ENCODE assay signal across 17 cellular contexts in genomic region chr1:215608646-215609045, GRCh38. TPM values are rescaled to one million over a fixed set of nuclear protein-coding genes. Genes with fewer than 3 reads are reported as not detected.
DNase-seq lines count a peak whose midpoint lies in the region; ATAC-seq and TF ChIP-seq lines count a peak whose summit lies in the region.
"Had no signal": no experiment of that assay in that cellular context is flagged by ENCODE, and none has a peak within 500 bp of the region (broad histone marks: within the 10 kb centered on the region; RNA-seq: fewer than 3 reads in every experiment).

No MANE protein-coding gene starts in this region.

- DNase-seq in cardiac muscle cell (ENCODE audit: low read depth in 1 of 2, low spot score in 1 of 2) (no peak), right cardiac atrium (no peak), left lung (no peak), mammary epithelial cell (no peak), ureter (ENCODE audit: low spot score) (no peak), HAP-1 (ENCODE audit: low spot score in 2 of 2) (no peak)
- DNase-seq: CD4-positive, CD25-positive, alpha-beta regulatory T cell; CD8-positive, alpha-beta memory T cell; COR-L47; DMS153; DMS79; GDM1; GOT3; H7; IMR-90 had no signal

- H3K79me2 ChIP-seq in KMS-11 (ENCODE audit: insufficient read depth, low read depth) (no peaks in the 10 kb centered on the region), mammary epithelial cell (ENCODE audit: insufficient read depth, low read length) (peaks cover 6% of the 10 kb centered on the region)

- no TSS peak for BruUV-seq in mammary epithelial cell (replicated peaks; lab: Mats Ljungman, UMichigan)

- no peak for TF ChIP-seq CTCF in cardiac muscle cell (IDR thresholded peaks at IDR 0.05; ENCODE audit: low read depth, low read length)
- TF ChIP-seq CTCF in KMS-11 (conservative IDR thresholded peaks at IDR 0.05; ENCODE audit: low read depth, low read length): no peak
- no peak for TF ChIP-seq CTCF in left lung (IDR thresholded peaks at IDR 0.05)
- no peak for TF ChIP-seq CTCF in mammary epithelial cell (conservative IDR thresholded peaks at IDR 0.05 in 1 of 2, IDR thresholded peaks at IDR 0.05 in 1 of 2; ENCODE audit: extremely low read depth in 1 of 2, insufficient read depth in 1 of 2, low read depth in 1 of 2, low read length in 2 of 2)

- CTCF ChIA-PET in mammary epithelial cell (lab: Charles Lee; ENCODE audit: low non-redundant PET): no interaction called here

- H4K20me1 ChIP-seq in KMS-11 (ENCODE audit: insufficient read depth) (no peaks in the 10 kb centered on the region), mammary epithelial cell (ENCODE audit: insufficient read depth, low read length) (no peaks in the 10 kb centered on the region)

- H3K27me3 ChIP-seq in cardiac muscle cell (no peaks in the 10 kb centered on the region), right cardiac atrium (ENCODE audit: control insufficient read depth, insufficient read depth) (no peaks in the 10 kb centered on the region), KMS-11 (ENCODE audit: insufficient read depth, low read depth) (no peaks in the 10 kb centered on the region), left lung (no peaks in the 10 kb centered on the region), mammary epithelial cell (ENCODE audit: insufficient read depth, low read length) (no peaks in the 10 kb centered on the region), HAP-1 (ENCODE audit: low read depth) (no peaks in the 10 kb centered on the region)
- H3K27me3 ChIP-seq: BLaER1 treated with 17β-estradiol and CSF1 and Interleukin-3, amounts not matched to agents 10 nM and 100 nM had no signal

- H2AFZ ChIP-seq in KMS-11 (ENCODE audit: low read depth): no peak overlapping the region
- no peak overlapping the region for H2AFZ ChIP-seq in mammary epithelial cell (ENCODE audit: low read depth, low read length)

- ATAC-seq in right cardiac atrium: no peak
- ATAC-seq in left lung: peak; percentile 29

- H3K9me3 ChIP-seq in cardiac muscle cell (ENCODE audit: low read depth) (no peaks in the 10 kb centered on the region), right cardiac atrium (ENCODE audit: control insufficient read depth, low read length) (no peaks in the 10 kb centered on the region), left lung (no peaks in the 10 kb centered on the region), mammary epithelial cell (replicated peaks; ENCODE audit: insufficient read depth, low read length) (no peaks in the 10 kb centered on the region), HAP-1 (no peaks in the 10 kb centered on the region; the same call in 1 of the 2 replicates)

- H3K4me1 ChIP-seq in cardiac muscle cell (ENCODE audit: low read depth) (peaks cover 10% of the 10 kb centered on the region), right cardiac atrium (ENCODE audit: control insufficient read depth, insufficient read depth, low read length) (no peaks in the 10 kb centered on the region), KMS-11 (ENCODE audit: low read depth, poor library complexity, severe bottlenecking) (peaks cover 13% of the 10 kb centered on the region), left lung (no peaks in the 10 kb centered on the region), mammary epithelial cell (ENCODE audit: insufficient read depth, low read length) (no peaks in the 10 kb centered on the region), HAP-1 (peaks cover 5% of the 10 kb centered on the region; the same call in 1 of the 2 replicates)

- H3K27ac ChIP-seq in cardiac muscle cell: peak overlapping the region; percentile 72
- H3K27ac ChIP-seq in right cardiac atrium (ENCODE audit: low read length): no peak overlapping the region
- H3K27ac ChIP-seq in KMS-11: no peak overlapping the region
- no peak overlapping the region for H3K27ac ChIP-seq in left lung
- no peak overlapping the region for H3K27ac ChIP-seq in mammary epithelial cell (ENCODE audit: insufficient read depth, low read depth, low read length)
- H3K27ac ChIP-seq: BLaER1 treated with 17β-estradiol and CSF1 and Interleukin-3, amounts not matched to agents 10 nM and 100 nM had no signal

- WGBS in right cardiac atrium: 85% methylated on average over 4 of the region's 4 CpGs
- WGBS in mammary epithelial cell (ENCODE audit: low coverage, missing lambda C conversion rate): 100% methylated on average over 4 of the region's 4 CpGs

- H3K9ac ChIP-seq in KMS-11: no peak overlapping the region
- no peak overlapping the region for H3K9ac ChIP-seq in mammary epithelial cell (ENCODE audit: insufficient read depth, low read length)
- H3K9ac ChIP-seq: BLaER1 treated with 17β-estradiol and CSF1 and Interleukin-3, amounts not matched to agents 10 nM and 100 nM had no signal

- dilution Hi-C loops in mammary epithelial cell (cut with HindIII; ENCODE audit: low sequenced_read_pairs): no loop called here

- no peak overlapping the region for H3K4me3 ChIP-seq in cardiac muscle cell
- no peak overlapping the region for H3K4me3 ChIP-seq in right cardiac atrium (ENCODE audit: low read length)
- no peak overlapping the region for H3K4me3 ChIP-seq in KMS-11 (IDR thresholded peaks at IDR 0.05; ENCODE audit: insufficient read depth, low read depth, low read length)
- H3K4me3 ChIP-seq in left lung: no peak overlapping the region
- no peak overlapping the region for H3K4me3 ChIP-seq in mammary epithelial cell (replicated peaks in 1 of 3; ENCODE audit: insufficient read depth in 1 of 3, low read depth in 2 of 3, low read length in 3 of 3)
- H3K4me3 ChIP-seq in HAP-1: no peak overlapping the region
- H3K4me3 ChIP-seq: BLaER1 treated with 17β-estradiol and CSF1 and Interleukin-3, amounts not matched to agents 10 nM and 100 nM had no signal

- intact Hi-C loops in right cardiac atrium (cut with DNase I): no loop called here
- intact Hi-C loops in left lung (cut with DNase I): no loop called here
- intact Hi-C loops in mammary epithelial cell (cut with micrococcal nuclease): loop anchor here (5.0 kb wide), 1 partner anchor 951 kb away; no protein-coding TSS in a partner anchor

- in situ Hi-C loops in mammary epithelial cell (cut with MboI; ENCODE audit: low sequenced_read_pairs in 2 of 2): no loop called here
- in situ Hi-C loops in HAP-1 (cut with MboI; ENCODE audit: low sequenced_read_pairs): no loop called here

- H3K36me3 ChIP-seq in cardiac muscle cell: peaks cover 22% of the 10 kb centered on the region
- 0 out of 2 replicates have a peak, but pooled peaks cover 4% of the 10 kb centered on the region for H3K36me3 ChIP-seq in KMS-11 (ENCODE audit: insufficient read depth)
- H3K36me3 ChIP-seq in left lung: peaks cover 0 to 37% of the 10 kb centered on the region in 2 donors
- H3K36me3 ChIP-seq in mammary epithelial cell (ENCODE audit: insufficient read depth, low read length): peaks cover 21% of the 10 kb centered on the region
- H3K36me3 ChIP-seq in HAP-1 (replicated peaks): peaks cover 50% of the 10 kb centered on the region

- H3K4me2 ChIP-seq in KMS-11 (0 out of 2 replicates have a peak overlapping the region, but pooled peaks have one; percentile 16), mammary epithelial cell (ENCODE audit: insufficient read depth, low read depth, low read length) (no peak overlapping the region)
- H3K4me2 ChIP-seq: BLaER1 treated with 17β-estradiol and CSF1 and Interleukin-3, amounts not matched to agents 10 nM and 100 nM had no signal

RNA-seq across cellular contexts. Expression of gene KCTD3, which starts 41.5 kb away (rescaled TPM):
- 26.6 and 40.8 TPM in 2 replicates for total RNA-seq in cardiac muscle cell
- polyA plus RNA-seq in cardiac muscle cell: 34.0 and 45.7 TPM in 2 replicates
- 10 to 100 TPM; 16.7 to 19.4 (median 17.4) TPM for total RNA-seq in right cardiac atrium
- polyA plus RNA-seq in right cardiac atrium: 11.7 TPM
- total RNA-seq in left lung: 10 to 100 TPM; 19.8 to 28.1 TPM
- 10 to 100 TPM; 31.7 to 38.6 TPM for total RNA-seq in mammary epithelial cell
- 28.3 TPM for polyA plus RNA-seq in mammary epithelial cell
- polyA minus RNA-seq in mammary epithelial cell: 43.3 TPM
- 65.6 TPM for total RNA-seq in ureter
